Comparison of ENCODE assay signal across 1 cellular context in the genomic region with DNA sequence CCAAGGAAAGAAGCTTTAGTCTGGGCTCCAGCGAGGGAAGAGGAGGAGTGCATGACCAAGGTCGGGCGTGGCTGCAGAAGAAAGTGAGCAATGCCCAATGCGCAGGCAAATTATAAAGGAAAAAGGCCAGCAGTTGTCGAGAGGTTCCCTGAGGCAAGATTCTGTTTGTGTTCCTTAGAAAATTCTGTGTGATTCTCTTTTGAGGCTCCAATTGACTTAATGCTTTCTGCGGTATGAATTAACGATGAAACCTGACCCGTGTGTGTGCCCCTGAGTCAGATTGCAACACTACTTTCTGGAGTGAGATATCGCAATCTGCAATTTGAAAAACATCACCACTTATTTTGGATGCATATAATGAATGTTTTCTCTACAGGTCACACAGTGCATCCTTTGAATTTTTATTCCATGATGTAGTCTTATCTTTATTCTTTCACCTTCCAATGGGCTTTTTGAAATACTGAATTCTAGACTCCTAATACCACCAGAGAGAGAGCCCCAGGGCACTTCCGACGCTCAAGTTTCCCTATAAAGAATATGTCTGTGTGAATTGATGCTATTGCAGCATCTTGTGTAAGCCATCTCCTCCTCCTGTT.
TF ChIP-seq lines count a peak whose summit lies in the region.

No MANE protein-coding gene starts in this region.

TF ChIP-seq in HEK293, 187 proteins besides CTCF, POLR2A, EP300 and RAD21 (continued from another document and continues in another):
- TF ChIP-seq, protein P1, sequence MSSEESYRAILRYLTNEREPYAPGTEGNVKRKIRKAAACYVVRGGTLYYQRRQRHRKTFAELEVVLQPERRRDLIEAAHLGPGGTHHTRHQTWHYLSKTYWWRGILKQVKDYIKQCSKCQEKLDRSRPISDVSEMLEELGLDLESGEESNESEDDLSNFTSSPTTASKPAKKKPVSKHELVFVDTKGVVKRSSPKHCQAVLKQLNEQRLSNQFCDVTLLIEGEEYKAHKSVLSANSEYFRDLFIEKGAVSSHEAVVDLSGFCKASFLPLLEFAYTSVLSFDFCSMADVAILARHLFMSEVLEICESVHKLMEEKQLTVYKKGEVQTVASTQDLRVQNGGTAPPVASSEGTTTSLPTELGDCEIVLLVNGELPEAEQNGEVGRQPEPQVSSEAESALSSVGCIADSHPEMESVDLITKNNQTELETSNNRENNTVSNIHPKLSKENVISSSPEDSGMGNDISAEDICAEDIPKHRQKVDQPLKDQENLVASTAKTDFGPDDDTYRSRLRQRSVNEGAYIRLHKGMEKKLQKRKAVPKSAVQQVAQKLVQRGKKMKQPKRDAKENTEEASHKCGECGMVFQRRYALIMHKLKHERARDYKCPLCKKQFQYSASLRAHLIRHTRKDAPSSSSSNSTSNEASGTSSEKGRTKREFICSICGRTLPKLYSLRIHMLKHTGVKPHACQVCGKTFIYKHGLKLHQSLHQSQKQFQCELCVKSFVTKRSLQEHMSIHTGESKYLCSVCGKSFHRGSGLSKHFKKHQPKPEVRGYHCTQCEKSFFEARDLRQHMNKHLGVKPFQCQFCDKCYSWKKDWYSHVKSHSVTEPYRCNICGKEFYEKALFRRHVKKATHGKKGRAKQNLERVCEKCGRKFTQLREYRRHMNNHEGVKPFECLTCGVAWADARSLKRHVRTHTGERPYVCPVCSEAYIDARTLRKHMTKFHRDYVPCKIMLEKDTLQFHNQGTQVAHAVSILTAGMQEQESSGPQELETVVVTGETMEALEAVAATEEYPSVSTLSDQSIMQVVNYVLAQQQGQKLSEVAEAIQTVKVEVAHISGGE (tag by site-specific recombination; conservative IDR thresholded peaks at IDR 0.05; ENCODE audit: low read depth): no peak
- peak; percentile 79; the same call in 1 of the 2 replicates for TF ChIP-seq KLF8 (tag by site-specific recombination; IDR thresholded peaks at IDR 0.05)
- no peak for TF ChIP-seq KLF16 (tag by site-specific recombination; IDR thresholded peaks at IDR 0.05)
- no peak for TF ChIP-seq ZNF707 (tag by site-specific recombination; IDR thresholded peaks at IDR 0.05)
- TF ChIP-seq TCF7L2 (IDR thresholded peaks at IDR 0.05; ENCODE audit: borderline replicate concordance, low read depth, low read length): peak; percentile 92
- peak; percentile 99 for TF ChIP-seq SP7 (tag by site-specific recombination; IDR thresholded peaks at IDR 0.05)
- no peak for TF ChIP-seq ZNF544 (tag by site-specific recombination; IDR thresholded peaks at IDR 0.05)
- no peak for TF ChIP-seq ZNF670 (tag by site-specific recombination; IDR thresholded peaks at IDR 0.05; ENCODE audit: low read depth)
- TF ChIP-seq ZNF174 (tag by site-specific recombination; IDR thresholded peaks at IDR 0.05): no peak
- TF ChIP-seq OSR2 (tag by site-specific recombination; IDR thresholded peaks at IDR 0.05): peak; percentile 83
- TF ChIP-seq ZBTB17 (tag by site-specific recombination; IDR thresholded peaks at IDR 0.05): peak; percentile 76
- TF ChIP-seq ZNF16 (tag by site-specific recombination; IDR thresholded peaks at IDR 0.05; ENCODE audit: low read depth): no peak
- TF ChIP-seq GLIS1 (tag by site-specific recombination; IDR thresholded peaks at IDR 0.05): peak; percentile 36
- TF ChIP-seq, protein P2, sequence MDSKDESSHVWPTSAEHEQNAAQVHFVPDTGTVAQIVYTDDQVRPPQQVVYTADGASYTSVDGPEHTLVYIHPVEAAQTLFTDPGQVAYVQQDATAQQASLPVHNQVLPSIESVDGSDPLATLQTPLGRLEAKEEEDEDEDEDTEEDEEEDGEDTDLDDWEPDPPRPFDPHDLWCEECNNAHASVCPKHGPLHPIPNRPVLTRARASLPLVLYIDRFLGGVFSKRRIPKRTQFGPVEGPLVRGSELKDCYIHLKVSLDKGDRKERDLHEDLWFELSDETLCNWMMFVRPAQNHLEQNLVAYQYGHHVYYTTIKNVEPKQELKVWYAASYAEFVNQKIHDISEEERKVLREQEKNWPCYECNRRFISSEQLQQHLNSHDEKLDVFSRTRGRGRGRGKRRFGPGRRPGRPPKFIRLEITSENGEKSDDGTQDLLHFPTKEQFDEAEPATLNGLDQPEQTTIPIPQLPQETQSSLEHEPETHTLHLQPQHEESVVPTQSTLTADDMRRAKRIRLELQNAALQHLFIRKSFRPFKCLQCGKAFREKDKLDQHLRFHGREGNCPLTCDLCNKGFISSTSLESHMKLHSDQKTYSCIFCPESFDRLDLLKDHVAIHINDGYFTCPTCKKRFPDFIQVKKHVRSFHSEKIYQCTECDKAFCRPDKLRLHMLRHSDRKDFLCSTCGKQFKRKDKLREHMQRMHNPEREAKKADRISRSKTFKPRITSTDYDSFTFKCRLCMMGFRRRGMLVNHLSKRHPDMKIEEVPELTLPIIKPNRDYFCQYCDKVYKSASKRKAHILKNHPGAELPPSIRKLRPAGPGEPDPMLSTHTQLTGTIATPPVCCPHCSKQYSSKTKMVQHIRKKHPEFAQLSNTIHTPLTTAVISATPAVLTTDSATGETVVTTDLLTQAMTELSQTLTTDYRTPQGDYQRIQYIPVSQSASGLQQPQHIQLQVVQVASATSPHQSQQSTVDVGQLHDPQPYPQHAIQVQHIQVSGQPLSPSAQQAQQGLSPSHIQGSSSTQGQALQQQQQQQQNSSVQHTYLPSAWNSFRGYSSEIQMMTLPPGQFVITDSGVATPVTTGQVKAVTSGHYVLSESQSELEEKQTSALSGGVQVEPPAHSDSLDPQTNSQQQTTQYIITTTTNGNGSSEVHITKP (tag by site-specific recombination; IDR thresholded peaks at IDR 0.05): no peak
- TF ChIP-seq MZF1 (tag by site-specific recombination; IDR thresholded peaks at IDR 0.05; ENCODE audit: borderline replicate concordance): peak; percentile 73; the same call in 1 of the 2 replicates
- TF ChIP-seq ZNF747 (tag by site-specific recombination; IDR thresholded peaks at IDR 0.05): no peak
- TF ChIP-seq ZNF776 (tag by site-specific recombination; IDR thresholded peaks at IDR 0.05; ENCODE audit: borderline replicate concordance): no peak
- no peak for TF ChIP-seq ZNF311 (tag by site-specific recombination; IDR thresholded peaks at IDR 0.05; ENCODE audit: borderline replicate concordance)
- TF ChIP-seq SCRT1 (tag by site-specific recombination; IDR thresholded peaks at IDR 0.05; ENCODE audit: borderline replicate concordance): peak; percentile 90
- TF ChIP-seq, protein P3, sequence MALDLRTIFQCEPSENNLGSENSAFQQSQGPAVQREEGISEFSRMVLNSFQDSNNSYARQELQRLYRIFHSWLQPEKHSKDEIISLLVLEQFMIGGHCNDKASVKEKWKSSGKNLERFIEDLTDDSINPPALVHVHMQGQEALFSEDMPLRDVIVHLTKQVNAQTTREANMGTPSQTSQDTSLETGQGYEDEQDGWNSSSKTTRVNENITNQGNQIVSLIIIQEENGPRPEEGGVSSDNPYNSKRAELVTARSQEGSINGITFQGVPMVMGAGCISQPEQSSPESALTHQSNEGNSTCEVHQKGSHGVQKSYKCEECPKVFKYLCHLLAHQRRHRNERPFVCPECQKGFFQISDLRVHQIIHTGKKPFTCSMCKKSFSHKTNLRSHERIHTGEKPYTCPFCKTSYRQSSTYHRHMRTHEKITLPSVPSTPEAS (tag by site-specific recombination; IDR thresholded peaks at IDR 0.05): no peak; the same call in 1 of the 2 replicates
- TF ChIP-seq, protein P4, sequence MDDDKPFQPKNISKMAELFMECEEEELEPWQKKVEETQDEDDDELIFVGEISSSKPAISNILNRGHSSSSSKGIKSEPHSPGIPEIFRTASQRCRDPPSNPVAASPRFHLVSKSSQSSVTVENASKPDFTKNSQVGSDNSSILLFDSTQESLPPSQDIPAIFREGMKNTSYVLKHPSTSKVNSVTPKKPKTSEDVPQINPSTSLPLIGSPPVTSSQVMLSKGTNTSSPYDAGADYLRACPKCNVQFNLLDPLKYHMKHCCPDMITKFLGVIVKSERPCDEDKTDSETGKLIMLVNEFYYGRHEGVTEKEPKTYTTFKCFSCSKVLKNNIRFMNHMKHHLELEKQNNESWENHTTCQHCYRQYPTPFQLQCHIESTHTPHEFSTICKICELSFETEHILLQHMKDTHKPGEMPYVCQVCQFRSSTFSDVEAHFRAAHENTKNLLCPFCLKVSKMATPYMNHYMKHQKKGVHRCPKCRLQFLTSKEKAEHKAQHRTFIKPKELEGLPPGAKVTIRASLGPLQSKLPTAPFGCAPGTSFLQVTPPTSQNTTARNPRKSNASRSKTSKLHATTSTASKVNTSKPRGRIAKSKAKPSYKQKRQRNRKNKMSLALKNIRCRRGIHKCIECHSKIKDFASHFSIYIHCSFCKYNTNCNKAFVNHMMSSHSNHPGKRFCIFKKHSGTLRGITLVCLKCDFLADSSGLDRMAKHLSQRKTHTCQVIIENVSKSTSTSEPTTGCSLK (tag by site-specific recombination; IDR thresholded peaks at IDR 0.05): no peak
- TF ChIP-seq MYNN (tag by site-specific recombination; IDR thresholded peaks at IDR 0.05; ENCODE audit: borderline replicate concordance): no peak
- TF ChIP-seq ZNF37A (tag by site-specific recombination; IDR thresholded peaks at IDR 0.05): no peak
- TF ChIP-seq, protein P5, sequence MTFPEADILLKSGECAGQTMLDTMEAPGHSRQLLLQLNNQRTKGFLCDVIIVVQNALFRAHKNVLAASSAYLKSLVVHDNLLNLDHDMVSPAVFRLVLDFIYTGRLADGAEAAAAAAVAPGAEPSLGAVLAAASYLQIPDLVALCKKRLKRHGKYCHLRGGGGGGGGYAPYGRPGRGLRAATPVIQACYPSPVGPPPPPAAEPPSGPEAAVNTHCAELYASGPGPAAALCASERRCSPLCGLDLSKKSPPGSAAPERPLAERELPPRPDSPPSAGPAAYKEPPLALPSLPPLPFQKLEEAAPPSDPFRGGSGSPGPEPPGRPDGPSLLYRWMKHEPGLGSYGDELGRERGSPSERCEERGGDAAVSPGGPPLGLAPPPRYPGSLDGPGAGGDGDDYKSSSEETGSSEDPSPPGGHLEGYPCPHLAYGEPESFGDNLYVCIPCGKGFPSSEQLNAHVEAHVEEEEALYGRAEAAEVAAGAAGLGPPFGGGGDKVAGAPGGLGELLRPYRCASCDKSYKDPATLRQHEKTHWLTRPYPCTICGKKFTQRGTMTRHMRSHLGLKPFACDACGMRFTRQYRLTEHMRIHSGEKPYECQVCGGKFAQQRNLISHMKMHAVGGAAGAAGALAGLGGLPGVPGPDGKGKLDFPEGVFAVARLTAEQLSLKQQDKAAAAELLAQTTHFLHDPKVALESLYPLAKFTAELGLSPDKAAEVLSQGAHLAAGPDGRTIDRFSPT (tag by site-specific recombination; IDR thresholded peaks at IDR 0.05): no peak; the same call in 1 of the 2 replicates
- TF ChIP-seq ZNF157 (tag by site-specific recombination; IDR thresholded peaks at IDR 0.05): no peak
- no peak for TF ChIP-seq SP2 (tag by site-specific recombination; IDR thresholded peaks at IDR 0.05)
- no peak for TF ChIP-seq ZNF549 (tag by site-specific recombination; IDR thresholded peaks at IDR 0.05)
- TF ChIP-seq ZNF621 (tag by site-specific recombination; IDR thresholded peaks at IDR 0.05): no peak
- TF ChIP-seq, protein P6, sequence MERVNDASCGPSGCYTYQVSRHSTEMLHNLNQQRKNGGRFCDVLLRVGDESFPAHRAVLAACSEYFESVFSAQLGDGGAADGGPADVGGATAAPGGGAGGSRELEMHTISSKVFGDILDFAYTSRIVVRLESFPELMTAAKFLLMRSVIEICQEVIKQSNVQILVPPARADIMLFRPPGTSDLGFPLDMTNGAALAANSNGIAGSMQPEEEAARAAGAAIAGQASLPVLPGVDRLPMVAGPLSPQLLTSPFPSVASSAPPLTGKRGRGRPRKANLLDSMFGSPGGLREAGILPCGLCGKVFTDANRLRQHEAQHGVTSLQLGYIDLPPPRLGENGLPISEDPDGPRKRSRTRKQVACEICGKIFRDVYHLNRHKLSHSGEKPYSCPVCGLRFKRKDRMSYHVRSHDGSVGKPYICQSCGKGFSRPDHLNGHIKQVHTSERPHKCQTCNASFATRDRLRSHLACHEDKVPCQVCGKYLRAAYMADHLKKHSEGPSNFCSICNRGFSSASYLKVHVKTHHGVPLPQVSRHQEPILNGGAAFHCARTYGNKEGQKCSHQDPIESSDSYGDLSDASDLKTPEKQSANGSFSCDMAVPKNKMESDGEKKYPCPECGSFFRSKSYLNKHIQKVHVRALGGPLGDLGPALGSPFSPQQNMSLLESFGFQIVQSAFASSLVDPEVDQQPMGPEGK (tag by site-specific recombination; IDR thresholded peaks at IDR 0.05): peak; percentile 48
- TF ChIP-seq ZNF561 (tag by site-specific recombination; IDR thresholded peaks at IDR 0.05; ENCODE audit: borderline replicate concordance): peak; percentile 85
- TF ChIP-seq, protein P7, sequence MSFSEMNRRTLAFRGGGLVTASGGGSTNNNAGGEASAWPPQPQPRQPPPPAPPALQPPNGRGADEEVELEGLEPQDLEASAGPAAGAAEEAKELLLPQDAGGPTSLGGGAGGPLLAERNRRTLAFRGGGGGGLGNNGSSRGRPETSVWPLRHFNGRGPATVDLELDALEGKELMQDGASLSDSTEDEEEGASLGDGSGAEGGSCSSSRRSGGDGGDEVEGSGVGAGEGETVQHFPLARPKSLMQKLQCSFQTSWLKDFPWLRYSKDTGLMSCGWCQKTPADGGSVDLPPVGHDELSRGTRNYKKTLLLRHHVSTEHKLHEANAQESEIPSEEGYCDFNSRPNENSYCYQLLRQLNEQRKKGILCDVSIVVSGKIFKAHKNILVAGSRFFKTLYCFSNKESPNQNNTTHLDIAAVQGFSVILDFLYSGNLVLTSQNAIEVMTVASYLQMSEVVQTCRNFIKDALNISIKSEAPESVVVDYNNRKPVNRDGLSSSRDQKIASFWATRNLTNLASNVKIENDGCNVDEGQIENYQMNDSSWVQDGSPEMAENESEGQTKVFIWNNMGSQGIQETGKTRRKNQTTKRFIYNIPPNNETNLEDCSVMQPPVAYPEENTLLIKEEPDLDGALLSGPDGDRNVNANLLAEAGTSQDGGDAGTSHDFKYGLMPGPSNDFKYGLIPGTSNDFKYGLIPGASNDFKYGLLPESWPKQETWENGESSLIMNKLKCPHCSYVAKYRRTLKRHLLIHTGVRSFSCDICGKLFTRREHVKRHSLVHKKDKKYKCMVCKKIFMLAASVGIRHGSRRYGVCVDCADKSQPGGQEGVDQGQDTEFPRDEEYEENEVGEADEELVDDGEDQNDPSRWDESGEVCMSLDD (tag by site-specific recombination; IDR thresholded peaks at IDR 0.05): no peak
- TF ChIP-seq SALL2 (tag by site-specific recombination; IDR thresholded peaks at IDR 0.05; ENCODE audit: borderline replicate concordance): no peak
- TF ChIP-seq, protein P8, sequence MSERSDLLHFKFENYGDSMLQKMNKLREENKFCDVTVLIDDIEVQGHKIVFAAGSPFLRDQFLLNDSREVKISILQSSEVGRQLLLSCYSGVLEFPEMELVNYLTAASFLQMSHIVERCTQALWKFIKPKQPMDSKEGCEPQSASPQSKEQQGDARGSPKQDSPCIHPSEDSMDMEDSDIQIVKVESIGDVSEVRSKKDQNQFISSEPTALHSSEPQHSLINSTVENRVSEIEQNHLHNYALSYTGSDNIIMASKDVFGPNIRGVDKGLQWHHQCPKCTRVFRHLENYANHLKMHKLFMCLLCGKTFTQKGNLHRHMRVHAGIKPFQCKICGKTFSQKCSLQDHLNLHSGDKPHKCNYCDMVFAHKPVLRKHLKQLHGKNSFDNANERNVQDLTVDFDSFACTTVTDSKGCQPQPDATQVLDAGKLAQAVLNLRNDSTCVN (tag by site-specific recombination; optimal IDR thresholded peaks at IDR 0.05): no peak
- TF ChIP-seq BCL11B (tag by site-specific recombination; IDR thresholded peaks at IDR 0.05; ENCODE audit: low read depth): no peak
- peak; percentile 53; the same call in 1 of the 2 replicates for TF ChIP-seq ZNF394 (tag by site-specific recombination; IDR thresholded peaks at IDR 0.05; ENCODE audit: borderline replicate concordance)
- TF ChIP-seq ZNF654 (tag by site-specific recombination; IDR thresholded peaks at IDR 0.05; ENCODE audit: low read depth): no peak
